8 cellular contexts compared by ENCODE assay signal in genomic region chr2:206084468-206084869, GRCh38. TPM values are rescaled to one million over a fixed set of nuclear protein-coding genes. Genes with fewer than 3 reads are reported as not detected.
DNase-seq lines count a peak whose midpoint lies in the region; ATAC-seq and TF ChIP-seq lines count a peak whose summit lies in the region.

No MANE protein-coding gene starts in this region.

- no peak for ATAC-seq in HG03280 (IDR thresholded peaks at IDR 0.05; ENCODE audit: unreplicated experiment)

- peak; percentile 49 for DNase-seq in CD1c-positive myeloid dendritic cell (ENCODE audit: extremely low spot score)
- peak; percentile 77 for DNase-seq in HFF-Myc (ENCODE audit: extremely low read depth, low read depth)
- DNase-seq in OCI-M1 (lab: John Stamatoyannopoulos, UW): peak; percentile 66
- DNase-seq in amygdala (lab: John Stamatoyannopoulos, UW): peak in 47 of 56 donors; percentile 8 to 68 (median 34)
- peak; percentile 53 for DNase-seq in left ventricle myocardium inferior
- peak; percentile 90 for DNase-seq in osteoblast (ENCODE audit: insufficient read length, low spot score, missing footprints)
- DNase-seq in GOT3 (lab: John Stamatoyannopoulos, UW): no peak

- H3K9me3 ChIP-seq in left ventricle myocardium inferior (replicated peaks) (no peaks in the 10 kb centered on the region), osteoblast (ENCODE audit: low read depth, low read length) (no peaks in the 10 kb centered on the region)

- H3K4me1 ChIP-seq in left ventricle myocardium inferior: peaks cover 60% of the 10 kb centered on the region
- peaks cover 10% of the 10 kb centered on the region for H3K4me1 ChIP-seq in osteoblast (ENCODE audit: insufficient read depth, low read length)

- H3K27ac ChIP-seq in left ventricle myocardium inferior (replicated peaks): peak overlapping the region; percentile 98
- peak overlapping the region; percentile 65 for H3K27ac ChIP-seq in osteoblast (ENCODE audit: low read depth, low read length)

- H3K4me2 ChIP-seq in osteoblast (ENCODE audit: insufficient read depth, low read length): peak overlapping the region; percentile 92

- H3K4me3 ChIP-seq in HFF-Myc (replicated peaks; ENCODE audit: low read depth, low read length) (peak overlapping the region; percentile 65), left ventricle myocardium inferior (peak overlapping the region; percentile 92), osteoblast (ENCODE audit: insufficient read depth, low read length) (peak overlapping the region; percentile 89)

- peak overlapping the region; percentile 65 for H2AFZ ChIP-seq in osteoblast (ENCODE audit: low read length)

- H3K36me3 ChIP-seq in left ventricle myocardium inferior: no peaks in the 10 kb centered on the region
- peaks cover 3% of the 10 kb centered on the region for H3K36me3 ChIP-seq in osteoblast (ENCODE audit: insufficient read depth, low read length)

- intact Hi-C loops in left ventricle myocardium inferior (cut with micrococcal nuclease): no loop called here

- H4K20me1 ChIP-seq in osteoblast (ENCODE audit: insufficient read depth, low read length): peaks cover 13% of the 10 kb centered on the region

- H3K27me3 ChIP-seq in left ventricle myocardium inferior (ENCODE audit: low read depth): no peaks in the 10 kb centered on the region
- H3K27me3 ChIP-seq in osteoblast (ENCODE audit: insufficient read depth, low read length): no peaks in the 10 kb centered on the region

- peaks cover 66% of the 10 kb centered on the region for H3K79me2 ChIP-seq in osteoblast (ENCODE audit: insufficient read depth, low read length)

- TF ChIP-seq CTCF in HFF-Myc (IDR thresholded peaks at IDR 0.05; ENCODE audit: low read depth, low read length, missing control alignments): no peak
- no peak for TF ChIP-seq CTCF in left ventricle myocardium inferior (IDR thresholded peaks at IDR 0.05; ENCODE audit: borderline replicate concordance)
- TF ChIP-seq CTCF in osteoblast (IDR thresholded peaks at IDR 0.05; ENCODE audit: extremely low read depth, low read depth, low read length): no peak

RNA-seq across cellular contexts. Expression of gene INO80D, which starts 1.5 kb away (rescaled TPM):
- 12.8 TPM for total RNA-seq in left ventricle myocardium inferior
- 9.0 and 10.6 TPM in 2 replicates for total RNA-seq in osteoblast
